ENCODE assay signal across 14 cellular contexts in genomic region chr10:104574470-104575213, GRCh38.
DNase-seq lines count a peak whose midpoint lies in the region; ATAC-seq, FAIRE-seq and TF ChIP-seq lines count a peak whose summit lies in the region.
"Had no signal": no experiment of that assay in that cellular context is flagged by ENCODE, and none has a peak within 500 bp of the region (broad histone marks: within the 10 kb centered on the region; RNA-seq: fewer than 3 reads in every experiment).

No MANE protein-coding gene starts in this region.

- in situ Hi-C loops in HepG2 (cut with HindIII; ENCODE audit: extremely low pct_ligation_motif_present, low pct_unique_long_range_greater_than_20kb) = no loop called here

- H3K79me2 ChIP-seq in HepG2 (ENCODE audit: insufficient read depth, low read length) = no peaks in the 10 kb centered on the region

- peaks cover 0 to 12% (median under 1%) of the 10 kb centered on the region in 4 donors for H3K9me3 ChIP-seq in liver (ENCODE audit: control insufficient read depth in 4 of 4, low read length in 3 of 4)
- H3K9me3 ChIP-seq in HepG2 (ENCODE audit: low read length) = 0 out of 2 replicates have a peak, but pooled peaks cover 6% of the 10 kb centered on the region

- H3K27me3 ChIP-seq in liver (ENCODE audit: control insufficient read depth in 4 of 4, insufficient read depth in 4 of 4, low read length in 3 of 4) (no peaks in the 10 kb centered on the region), HepG2 (ENCODE audit: control insufficient read depth in 1 of 2, insufficient read depth in 2 of 2, low read length in 2 of 2) (peaks cover 0 to 17% of the 10 kb centered on the region in 2 experiments; a peak in 2 of 5 replicates)
- H3K27me3 ChIP-seq: BLaER1 treated with 17β-estradiol and CSF1 and Interleukin-3, amounts not matched to agents 10 nM and 100 nM had no signal

- ATAC-seq in HepG2 (no peak), left lobe of liver (peak; percentile 73)

- H2AFZ ChIP-seq in HepG2 (ENCODE audit: low read length) = no peak overlapping the region

- H3K4me1 ChIP-seq in liver (ENCODE audit: control insufficient read depth in 4 of 4, insufficient read depth in 4 of 4, low read length in 3 of 4) = peaks cover 2 to 15% (median 8%) of the 10 kb centered on the region in 4 donors
- no peaks in the 10 kb centered on the region for H3K4me1 ChIP-seq in HepG2 (ENCODE audit: insufficient read depth, low read length)

- BruUV-seq in HepG2 (replicated peaks; lab: Mats Ljungman, UMichigan) = no TSS peak

- TF ChIP-seq RAD21 in liver (IDR thresholded peaks at IDR 0.05) (no peak), HepG2 (CRISPR knock-in tag; IDR thresholded peaks at IDR 0.05) (no peak)

- CTCF ChIA-PET in HepG2 (lab: Yijun Ruan, JAX; ENCODE audit: low intra/inter-chr PET ratio, low total read pairs) = no interaction called here

- no peak overlapping the region for H3K4me2 ChIP-seq in HepG2 (ENCODE audit: low read depth, low read length)
- H3K4me2 ChIP-seq: BLaER1 treated with 17β-estradiol and CSF1 and Interleukin-3, amounts not matched to agents 10 nM and 100 nM had no signal

- no peaks in the 10 kb centered on the region for H3K36me3 ChIP-seq in liver (ENCODE audit: control insufficient read depth in 4 of 4, insufficient read depth in 3 of 4, low read depth in 1 of 4, low read length in 3 of 4)
- H3K36me3 ChIP-seq in HepG2 (replicated peaks in 1 of 2; ENCODE audit: control insufficient read depth in 1 of 2, insufficient read depth in 2 of 2, low read length in 2 of 2) = no peaks in the 10 kb centered on the region
- H3K36me3 ChIP-seq: BLaER1 treated with 17β-estradiol and CSF1 and Interleukin-3, amounts not matched to agents 10 nM and 100 nM had no signal

- H3K27me3 Mint-ChIP-seq in glutamatergic neuron (ENCODE audit: unreplicated experiment) = no peaks in the 10 kb centered on the region

- no peaks in the 10 kb centered on the region for H4K20me1 ChIP-seq in HepG2 (ENCODE audit: insufficient read depth, low read length)
- H4K20me1 ChIP-seq: BLaER1 treated with 17β-estradiol and CSF1 and Interleukin-3, amounts not matched to agents 10 nM and 100 nM had no signal

- 98% methylated on average over 1 of the region's 1 CpG for WGBS in liver
- no CpG with 5 or more reads among the region's 1 CpG for WGBS in HepG2 (ENCODE audit: low lambda C conversion rate)

- no peak for TF ChIP-seq POLR2A in HepG2 (IDR thresholded peaks at IDR 0.05; ENCODE audit: insufficient read depth in 1 of 2, low read depth in 2 of 2, low read length in 2 of 2)

- TF ChIP-seq CTCF in liver (IDR thresholded peaks at IDR 0.05; ENCODE audit: low read depth, low read length, missing input control) (no peak), HepG2 (CRISPR knock-in tag; IDR thresholded peaks at IDR 0.05) (no peak), epithelial cell of esophagus (IDR thresholded peaks at IDR 0.05; ENCODE audit: insufficient read depth, low read depth, low read length, missing control alignments) (no peak), glutamatergic neuron (IDR thresholded peaks at IDR 0.05; ENCODE audit: partially characterized antibody, unreplicated experiment) (no peak)

- POLR2A ChIA-PET in HepG2 (lab: Yijun Ruan, JAX) = no interaction called here

- intact Hi-C loops in HepG2 (cut with micrococcal nuclease; ENCODE audit: unreplicated experiment) = no loop called here

- H3K4me3 Mint-ChIP-seq in glutamatergic neuron (ENCODE audit: unreplicated experiment) = no peak overlapping the region
- H3K4me3 Mint-ChIP-seq: CD4-positive, CD25-positive, alpha-beta regulatory T cell; H9 had no signal

- TF ChIP-seq EP300 in HepG2 (IDR thresholded peaks at IDR 0.05; ENCODE audit: low read depth in 2 of 2, low read length in 2 of 2) (no peak), HepG2 (CRISPR knock-in tag; IDR thresholded peaks at IDR 0.05; ENCODE audit: borderline replicate concordance) (no peak)

- no peak overlapping the region for H3K27ac Mint-ChIP-seq in glutamatergic neuron (ENCODE audit: unreplicated experiment)
- H3K27ac Mint-ChIP-seq: CD4-positive, CD25-positive, alpha-beta regulatory T cell; H9 had no signal

- DNase-seq in HepG2 (ENCODE audit: low spot score) (no peak), epithelial cell of esophagus (ENCODE audit: low read depth) (peak; percentile 28), left lobe of liver (ENCODE audit: low spot score) (no peak), glutamatergic neuron (no peak), activated gamma-delta T cell (lab: John Stamatoyannopoulos, UW) (no peak), NCI-H1417 treated with DMSO at 0.1 percent for 48 hours (lab: John Stamatoyannopoulos, UW) (no peak)
- DNase-seq: ACHN; CD4-positive, CD25-positive, alpha-beta regulatory T cell; DMS 273 treated with DMSO at 0.1 percent for 48 hours; GOT3; H9 had no signal

- no peak overlapping the region for H3K9ac ChIP-seq in liver (ENCODE audit: low read depth in 1 of 2, low read length in 2 of 2)
- no peak overlapping the region for H3K9ac ChIP-seq in HepG2 (ENCODE audit: insufficient read depth, low read depth, low read length)
- H3K9ac ChIP-seq: BLaER1 treated with 17β-estradiol and CSF1 and Interleukin-3, amounts not matched to agents 10 nM and 100 nM had no signal

- FAIRE-seq in HepG2 (lab: Jason Lieb, UNC) = no peak
- FAIRE-seq: GM18507 had no signal

- no peak overlapping the region for H3K4me3 ChIP-seq in liver (ENCODE audit: low read depth in 1 of 3, low read length in 3 of 3)
- no peak overlapping the region for H3K4me3 ChIP-seq in HepG2 (replicated peaks in 1 of 3; ENCODE audit: insufficient read depth in 1 of 3, low read depth in 2 of 3, low read length in 3 of 3)
- no peak overlapping the region for H3K4me3 ChIP-seq in epithelial cell of esophagus (ENCODE audit: low read length)
- H3K4me3 ChIP-seq: BLaER1 treated with 17β-estradiol and CSF1 and Interleukin-3, amounts not matched to agents 10 nM and 100 nM had no signal

- peaks cover 4% of the 10 kb centered on the region for H3K36me3 Mint-ChIP-seq in glutamatergic neuron (ENCODE audit: unreplicated experiment)
- H3K36me3 Mint-ChIP-seq: CD4-positive, CD25-positive, alpha-beta regulatory T cell had no signal

- H3K27ac ChIP-seq in liver (ENCODE audit: low read depth in 1 of 2, low read length in 2 of 2) = no peak overlapping the region
- H3K27ac ChIP-seq in HepG2 (ENCODE audit: extremely low read length, insufficient read depth, low read length) = no peak overlapping the region
- H3K27ac ChIP-seq: BLaER1 treated with 17β-estradiol and CSF1 and Interleukin-3, amounts not matched to agents 10 nM and 100 nM had no signal

- H3K4me1 Mint-ChIP-seq in glutamatergic neuron (ENCODE audit: low read depth, unreplicated experiment) = peaks cover 4% of the 10 kb centered on the region
- H3K4me1 Mint-ChIP-seq: CD4-positive, CD25-positive, alpha-beta regulatory T cell had no signal

- peaks cover 3% of the 10 kb centered on the region for H3K9me3 Mint-ChIP-seq in glutamatergic neuron (ENCODE audit: unreplicated experiment)

TF ChIP-seq in liver, 16 proteins besides CTCF, POLR2A, EP300 and RAD21 (continues in another document):
- no peak for TF ChIP-seq FOXA1 (IDR thresholded peaks at IDR 0.05)
- peak; percentile 30 for TF ChIP-seq MAX (IDR thresholded peaks at IDR 0.05)
- no peak for TF ChIP-seq GABPA (IDR thresholded peaks at IDR 0.05 in 1 of 2, conservative IDR thresholded peaks at IDR 0.05 in 1 of 2)
- no peak for TF ChIP-seq NR2F2 (IDR thresholded peaks at IDR 0.05)

TF ChIP-seq in HepG2, 621 proteins besides CTCF, POLR2A, EP300 and RAD21:
- no peak for TF ChIP-seq PREB (CRISPR knock-in tag; IDR thresholded peaks at IDR 0.05)
- no peak for TF ChIP-seq ZNF34 (CRISPR knock-in tag; IDR thresholded peaks at IDR 0.05; ENCODE audit: borderline replicate concordance)
- no peak for TF ChIP-seq BORCS8-MEF2B (CRISPR knock-in tag; IDR thresholded peaks at IDR 0.05)
- no peak for TF ChIP-seq ZNF326 (CRISPR knock-in tag; IDR thresholded peaks at IDR 0.05; ENCODE audit: borderline replicate concordance)
- no peak for TF ChIP-seq SIX4 (CRISPR knock-in tag; IDR thresholded peaks at IDR 0.05)
